In genomic region chr2:95077521-95077807, GRCh38 we compare ENCODE assay signal across 1 cellular context.
TF ChIP-seq lines count a peak whose summit lies in the region.

No MANE protein-coding gene starts in this region.

TF ChIP-seq in GM12878, 131 proteins besides CTCF, POLR2A, EP300 and RAD21:
- TF ChIP-seq EED (IDR thresholded peaks at IDR 0.05; ENCODE audit: low read depth) (no peak), HSF1 (IDR thresholded peaks at IDR 0.05; ENCODE audit: low read depth, low read length) (no peak), ZBED1 (IDR thresholded peaks at IDR 0.05; ENCODE audit: borderline replicate concordance) (no peak), WRNIP1 (IDR thresholded peaks at IDR 0.05; ENCODE audit: borderline replicate concordance, low read depth, low read length) (no peak), ELK1 (IDR thresholded peaks at IDR 0.05; ENCODE audit: low read depth, low read length) (no peak), RCOR1 (conservative IDR thresholded peaks at IDR 0.05; ENCODE audit: low read depth, low read length) (no peak), KAT2A (conservative IDR thresholded peaks at IDR 0.05; ENCODE audit: control insufficient read depth, low read depth, low read length) (no peak), CHD2 (IDR thresholded peaks at IDR 0.05; ENCODE audit: borderline replicate concordance, low read depth, low read length) (no peak), CBFB (IDR thresholded peaks at IDR 0.05; ENCODE audit: low read depth) (no peak), ZSCAN29 (IDR thresholded peaks at IDR 0.05) (no peak), MTA3 (IDR thresholded peaks at IDR 0.05; ENCODE audit: borderline replicate concordance, low read length) (no peak), ZNF207 (IDR thresholded peaks at IDR 0.05; ENCODE audit: borderline replicate concordance) (no peak), ZNF217 (IDR thresholded peaks at IDR 0.05) (no peak)
